Comparison of ENCODE assay signal across 14 cellular contexts in genomic region chr9:104906441-104907277, GRCh38. TPM values are rescaled to one million over a fixed set of nuclear protein-coding genes. Genes with fewer than 3 reads are reported as not detected.
DNase-seq lines count a peak whose midpoint lies in the region; ATAC-seq and TF ChIP-seq lines count a peak whose summit lies in the region.
"Had no signal": no experiment of that assay in that cellular context is flagged by ENCODE, and none has a peak within 500 bp of the region (broad histone marks: within the 10 kb centered on the region; RNA-seq: fewer than 3 reads in every experiment).

No MANE protein-coding gene starts in this region.

- H3K9me3 ChIP-seq in Caco-2 (no peaks in the 10 kb centered on the region), ascending aorta (no peaks in the 10 kb centered on the region), heart left ventricle (no peaks in the 10 kb centered on the region), BE2C (no peaks in the 10 kb centered on the region)

- TF ChIP-seq CTCF in Caco-2 (IDR thresholded peaks at IDR 0.05; ENCODE audit: insufficient read depth in 1 of 2, low read depth in 1 of 2, low read length in 1 of 2, severe bottlenecking in 1 of 2, unreplicated experiment in 1 of 2) = no peak
- TF ChIP-seq CTCF in ascending aorta (IDR thresholded peaks at IDR 0.05) = no peak
- TF ChIP-seq CTCF in heart left ventricle (IDR thresholded peaks at IDR 0.05) = no peak
- no peak for TF ChIP-seq CTCF in BE2C (IDR thresholded peaks at IDR 0.05; ENCODE audit: low read depth, low read length)

- H3K4me1 Mint-ChIP-seq in Caco-2 (ENCODE audit: low read depth, unreplicated experiment) = peaks cover 27% of the 10 kb centered on the region

- peaks cover 22% of the 10 kb centered on the region for H3K4me1 ChIP-seq in Caco-2
- H3K4me1 ChIP-seq in ascending aorta = peaks cover 3 to 39% of the 10 kb centered on the region in 2 donors
- peaks cover 8 to 87% (median 70%) of the 10 kb centered on the region in 12 donors for H3K4me1 ChIP-seq in heart left ventricle
- no peaks in the 10 kb centered on the region for H3K4me1 ChIP-seq in BE2C

- H3K36me3 ChIP-seq in Caco-2 (ENCODE audit: control insufficient read depth, insufficient read depth, low read length) (no peaks in the 10 kb centered on the region; the same call in 1 of the 2 replicates), ascending aorta (no peaks in the 10 kb centered on the region), heart left ventricle (peaks cover 0 to 16% (median 3%) of the 10 kb centered on the region in 9 donors), BE2C (no peaks in the 10 kb centered on the region)
- H3K36me3 ChIP-seq: neural progenitor cell had no signal

- H3K27ac Mint-ChIP-seq in Caco-2 (ENCODE audit: unreplicated experiment) = peak overlapping the region; percentile 5
- H3K27ac Mint-ChIP-seq: activated CD4-positive, alpha-beta T cell treated with anti-CD3 and anti-CD28 coated beads, Interleukin-2, amount 10 ng/mL, durations not matched to agents 7 days and 5 days; neural progenitor cell had no signal

- no peak overlapping the region for H3K4me3 Mint-ChIP-seq in Caco-2 (ENCODE audit: unreplicated experiment)
- H3K4me3 Mint-ChIP-seq: activated CD4-positive, alpha-beta T cell treated with anti-CD3 and anti-CD28 coated beads, Interleukin-2, amount 10 ng/mL, durations not matched to agents 7 days and 5 days; neural progenitor cell had no signal

- WGBS in heart left ventricle, 4 donors = 77 to 85% (median 82%) methylated on average over 5 of the region's 5 CpGs

- H3K27me3 Mint-ChIP-seq in Caco-2 (ENCODE audit: insufficient read depth, unreplicated experiment) = no peaks in the 10 kb centered on the region
- H3K27me3 Mint-ChIP-seq: activated CD4-positive, alpha-beta T cell treated with anti-CD3 and anti-CD28 coated beads, Interleukin-2, amount 10 ng/mL, durations not matched to agents 7 days and 5 days had no signal

- CTCF ChIA-PET in Caco-2 (lab: Charles Lee) = no interaction called here

- ATAC-seq in heart left ventricle (peak in 2 of 4 donors; percentile 56 to 61), GM18498 (IDR thresholded peaks at IDR 0.05; ENCODE audit: unreplicated experiment) (no peak)

- POLR2A ChIA-PET in Caco-2 (lab: Charles Lee) = no interaction called here

- no peak for DNase-seq in Caco-2
- peak in 1 of 2 donors; percentile 78 for DNase-seq in ascending aorta (ENCODE audit: low spot score in 2 of 2)
- peak in 1 of 5 donors; percentile 51 for DNase-seq in heart left ventricle
- DNase-seq in skeletal muscle cell (ENCODE audit: low read depth) = peak; percentile 66
- no peak for DNase-seq in activated CD4-positive, alpha-beta T cell treated with anti-CD3 and anti-CD28 coated beads for 4 hours
- DNase-seq in NOMO-1 treated with DMSO at 0.1 percent for 48 hours (lab: John Stamatoyannopoulos, UW; ENCODE audit: unreplicated experiment) = no peak
- DNase-seq in BE2C = no peak
- DNase-seq: activated CD4-positive, alpha-beta T cell treated with anti-CD3 and anti-CD28 coated beads, Interleukin-2, amount 10 ng/mL, durations not matched to agents 7 days and 5 days; amniotic stem cell; H7; NCI-H1694 treated with DMSO at 0.1 percent for 48 hours; RPMI8226 had no signal

- intact Hi-C loops in Caco-2 (cut with micrococcal nuclease; ENCODE audit: unreplicated experiment) = no loop called here
- intact Hi-C loops in ascending aorta (cut with DNase I) = no loop called here
- intact Hi-C loops in heart left ventricle (cut with DNase I) = loop anchor here in 1 of 10 donors (5.0 kb wide), 1 partner anchor 39 kb away; no protein-coding TSS in a partner anchor

- no TSS peak for BruUV-seq in Caco-2 (replicated peaks; lab: Mats Ljungman, UMichigan)

- H3K36me3 Mint-ChIP-seq in Caco-2 (ENCODE audit: insufficient read depth, unreplicated experiment) = no peaks in the 10 kb centered on the region
- H3K36me3 Mint-ChIP-seq: neural progenitor cell had no signal

- H3K27ac ChIP-seq in ascending aorta (peak overlapping the region; percentile 13 to 51), heart left ventricle (peak overlapping the region in 9 of 12 donors; percentile 36 to 78 (median 58))
- H3K27ac ChIP-seq: neural progenitor cell had no signal

- no peaks in the 10 kb centered on the region for H3K27me3 ChIP-seq in Caco-2 (replicated peaks; ENCODE audit: control insufficient read depth, insufficient read depth, low read length)
- H3K27me3 ChIP-seq in ascending aorta = no peaks in the 10 kb centered on the region
- H3K27me3 ChIP-seq in heart left ventricle = no peaks in the 10 kb centered on the region
- peaks cover 6% of the 10 kb centered on the region for H3K27me3 ChIP-seq in BE2C
- H3K27me3 ChIP-seq: neural progenitor cell had no signal

- H3K4me3 ChIP-seq in Caco-2 (ENCODE audit: low read depth, low read length) = no peak overlapping the region
- H3K4me3 ChIP-seq in ascending aorta = no peak overlapping the region
- no peak overlapping the region for H3K4me3 ChIP-seq in heart left ventricle
- no peak overlapping the region for H3K4me3 ChIP-seq in skeletal muscle cell (ENCODE audit: low read depth, low read length)
- no peak overlapping the region for H3K4me3 ChIP-seq in BE2C (ENCODE audit: low read depth, low read length)
- H3K4me3 ChIP-seq: neural progenitor cell had no signal

- no peak for TF ChIP-seq POLR2A in heart left ventricle (IDR thresholded peaks at IDR 0.05)

- no peaks in the 10 kb centered on the region for H3K9me3 Mint-ChIP-seq in Caco-2 (ENCODE audit: unreplicated experiment)
- H3K9me3 Mint-ChIP-seq: activated CD4-positive, alpha-beta T cell treated with anti-CD3 and anti-CD28 coated beads, Interleukin-2, amount 10 ng/mL, durations not matched to agents 7 days and 5 days; neural progenitor cell had no signal

RNA-seq across cellular contexts. Expression of gene ABCA1, which starts 21.3 kb away (rescaled TPM):
- total RNA-seq in Caco-2 (2022) = 14.0 and 20.7 TPM in 2 replicates
- 14.0 TPM for total RNA-seq in ascending aorta
- 10 to 100 TPM in 6 of 9 donors, 1 to 10 TPM in 3; 5.2 to 45.3 (median 12.0) TPM for total RNA-seq in heart left ventricle
- 1 to 10 TPM; 2.1 to 4.4 TPM for polyA plus RNA-seq in heart left ventricle
- polyA plus RNA-seq in BE2C (2012; ENCODE audit: insufficient read depth, insufficient read length, low read depth) = 1.6 TPM
